ENCODE assay signal across 11 cellular contexts in genomic region chr3:23495507-23495906, GRCh38.
DNase-seq lines count a peak whose midpoint lies in the region; TF ChIP-seq lines count a peak whose summit lies in the region.
"Had no signal": no experiment of that assay in that cellular context is flagged by ENCODE, and none has a peak within 500 bp of the region (broad histone marks: within the 10 kb centered on the region; RNA-seq: fewer than 3 reads in every experiment).

No MANE protein-coding gene starts in this region.

- H3K4me1 ChIP-seq in GM23248 (ENCODE audit: insufficient read depth) (peaks cover 12% of the 10 kb centered on the region), A673 (ENCODE audit: insufficient read depth, low read length, poor library complexity, severe bottlenecking) (no peaks in the 10 kb centered on the region)

- DNase-seq in GM23248 = peak; percentile 58
- DNase-seq in RPMI7951 (ENCODE audit: low read depth) = peak; percentile 56
- peak; percentile 34 for DNase-seq in fibroblast of peridontal ligament (ENCODE audit: extremely low read depth)
- DNase-seq in pons (ENCODE audit: low spot score) = peak; percentile 46
- no peak for DNase-seq in occipital lobe (lab: John Stamatoyannopoulos, UW)
- no peak for DNase-seq in A673 (ENCODE audit: low spot score)
- DNase-seq in DMS 273 treated with DMSO at 0.1 percent for 48 hours (lab: John Stamatoyannopoulos, UW) = no peak
- DNase-seq: activated T-cell treated with anti-CD3 and anti-CD28 coated beads, Interleukin-2, amount 50 U/mL, for 72 hours; anterior cingulate cortex; CD4-positive, alpha-beta T cell; NCI-H2029 had no signal

- POLR2A ChIA-PET in A673 (lab: Charles Lee; ENCODE audit: low non-redundant PET) = no interaction called here

- no peak overlapping the region for H3K9ac ChIP-seq in GM23248

- intact Hi-C loops in A673 (cut with micrococcal nuclease; ENCODE audit: unreplicated experiment) = no loop called here

- no peak overlapping the region for H3K27ac ChIP-seq in GM23248
- no peak overlapping the region for H3K27ac ChIP-seq in A673 (ENCODE audit: low read depth, low read length, poor library complexity, severe bottlenecking)

- H3K4me2 ChIP-seq in GM23248 (ENCODE audit: unreplicated experiment) = no peak overlapping the region

- in situ Hi-C loops in GM23248 (cut with MboI) = no loop called here

- no peaks in the 10 kb centered on the region for H3K36me3 ChIP-seq in GM23248 (ENCODE audit: low read depth)
- no peaks in the 10 kb centered on the region for H3K36me3 ChIP-seq in A673 (ENCODE audit: insufficient read depth, low read length, poor library complexity, severe bottlenecking)

- no peak overlapping the region for H2AFZ ChIP-seq in GM23248

- H3K9me3 ChIP-seq in GM23248 (ENCODE audit: low read depth) (no peaks in the 10 kb centered on the region), A673 (ENCODE audit: low read depth, low read length, poor library complexity, severe bottlenecking) (no peaks in the 10 kb centered on the region)

- H3K27me3 ChIP-seq in GM23248 (replicated peaks; ENCODE audit: insufficient read depth) = no peaks in the 10 kb centered on the region
- H3K27me3 ChIP-seq in A673 (replicated peaks; ENCODE audit: insufficient read depth, low read depth, low read length, poor library complexity) = peaks cover 6% of the 10 kb centered on the region

- CTCF ChIA-PET in A673 (lab: Charles Lee) = no interaction called here

- H3K79me2 ChIP-seq in GM23248 (ENCODE audit: insufficient read depth) = peaks cover 6% of the 10 kb centered on the region; the same call in 1 of the 2 replicates

- H3K9me2 ChIP-seq in GM23248 (ENCODE audit: insufficient read depth) = no peaks in the 10 kb centered on the region

- no peak for TF ChIP-seq CTCF in A673 (conservative IDR thresholded peaks at IDR 0.05; ENCODE audit: low read depth, low read length)

- no peaks in the 10 kb centered on the region for H3F3A ChIP-seq in GM23248 (ENCODE audit: insufficient read depth)

- no TSS peak for BruUV-seq in A673 (replicated peaks; lab: Mats Ljungman, UMichigan)

- H4K20me1 ChIP-seq in GM23248 (ENCODE audit: insufficient read depth) = no peaks in the 10 kb centered on the region

- WGBS in GM23248 (ENCODE audit: low coverage in 1 of 2, low lambda C conversion rate in 2 of 2, missing lambda C conversion rate in 2 of 2), 2 experiments = 98 to 100% methylated on average over 1 of the region's 1 CpG

- H3K4me3 ChIP-seq in GM23248 (no peak overlapping the region), A673 (ENCODE audit: low read depth, low read length, poor library complexity, severe bottlenecking) (no peak overlapping the region)

Comparison
In these comparisons a context has a peak if more than half of its experiments do, and no peak if none do; other contexts are left out.
1. DNase-seq: peak in GM23248 (single experiment), RPMI7951 (single experiment), fibroblast of peridontal ligament (single experiment) and pons (single experiment); none in occipital lobe (single experiment), A673 (single experiment) and DMS 273 treated with DMSO at 0.1 percent for 48 hours (single experiment).